ENCODE assay signal across 1 cellular context in the genomic region with DNA sequence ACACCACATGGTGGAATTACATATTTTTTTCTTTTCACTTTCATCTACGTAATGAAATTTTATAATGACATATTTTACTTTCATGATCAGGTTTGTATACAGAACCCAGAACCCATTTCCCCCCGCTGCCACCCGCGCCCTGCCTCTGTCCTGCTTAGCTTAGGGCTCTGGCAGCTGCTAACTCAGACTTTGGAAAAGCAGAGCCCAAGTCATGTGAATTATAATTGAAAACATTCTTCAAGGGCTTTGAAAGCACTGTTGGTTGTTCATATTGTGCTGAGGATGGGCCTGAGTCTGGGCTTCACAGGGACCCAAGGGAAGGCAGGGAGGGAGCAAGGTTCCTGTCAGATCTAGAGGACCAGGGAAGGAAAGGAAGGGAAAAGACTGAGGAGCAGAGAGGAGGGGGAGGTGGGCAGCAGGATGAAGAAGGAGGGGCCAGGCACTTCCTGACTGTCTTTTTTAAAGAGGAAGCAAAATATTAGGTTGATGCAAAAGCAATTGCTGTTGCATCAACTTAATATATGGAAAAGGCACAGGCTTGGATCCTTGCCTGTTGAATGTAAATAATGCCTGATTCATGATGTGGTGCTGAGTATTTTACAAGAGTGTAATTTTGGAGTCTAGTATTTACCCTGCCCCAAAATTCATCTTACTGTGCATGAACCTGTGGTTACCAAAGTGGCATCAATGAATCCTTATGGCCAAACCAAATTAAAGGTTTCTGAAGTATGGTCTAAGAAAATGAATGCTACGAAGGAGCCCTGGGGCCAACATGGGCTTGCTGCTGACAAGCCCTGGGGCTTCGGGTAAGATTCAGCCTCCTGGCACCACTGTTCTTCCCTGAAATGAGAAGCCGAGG.
TF ChIP-seq lines count a peak whose summit lies in the region.

No MANE protein-coding gene starts in this region.

TF ChIP-seq in H1, 55 proteins besides CTCF, POLR2A, EP300 and RAD21:
- TF ChIP-seq GTF2F1 (IDR thresholded peaks at IDR 0.05; ENCODE audit: borderline replicate concordance, low read depth, low read length) (no peak), TBP (IDR thresholded peaks at IDR 0.05; ENCODE audit: low read depth, low read length) (no peak), SP1 (IDR thresholded peaks at IDR 0.05; ENCODE audit: low read depth, low read length) (no peak), POU5F1 (IDR thresholded peaks at IDR 0.05; ENCODE audit: low read depth, low read length) (no peak), CBX8 (IDR thresholded peaks at IDR 0.05; ENCODE audit: borderline replicate concordance, low read depth, low read length) (no peak), KDM5A (IDR thresholded peaks at IDR 0.05; ENCODE audit: low read length) (no peak), SUZ12 (IDR thresholded peaks at IDR 0.05; ENCODE audit: low read length) (no peak), SIX5 (IDR thresholded peaks at IDR 0.05; ENCODE audit: low read depth, low read length) (no peak), KDM4A (IDR thresholded peaks at IDR 0.05; ENCODE audit: low read depth, low read length, severe bottlenecking) (no peak), BCL11A (IDR thresholded peaks at IDR 0.05; ENCODE audit: low read depth in 2 of 2, low read length in 2 of 2) (no peak), CTBP2 (IDR thresholded peaks at IDR 0.05; ENCODE audit: borderline replicate concordance, insufficient read depth, insufficient read length, low read length) (no peak), RFX5 (IDR thresholded peaks at IDR 0.05; ENCODE audit: borderline replicate concordance, low read depth, low read length) (no peak), TEAD4 (IDR thresholded peaks at IDR 0.05; ENCODE audit: low read depth, low read length) (no peak), CEBPB (IDR thresholded peaks at IDR 0.05; ENCODE audit: low read depth, low read length) (no peak)
- TF ChIP-seq, protein P1, sequence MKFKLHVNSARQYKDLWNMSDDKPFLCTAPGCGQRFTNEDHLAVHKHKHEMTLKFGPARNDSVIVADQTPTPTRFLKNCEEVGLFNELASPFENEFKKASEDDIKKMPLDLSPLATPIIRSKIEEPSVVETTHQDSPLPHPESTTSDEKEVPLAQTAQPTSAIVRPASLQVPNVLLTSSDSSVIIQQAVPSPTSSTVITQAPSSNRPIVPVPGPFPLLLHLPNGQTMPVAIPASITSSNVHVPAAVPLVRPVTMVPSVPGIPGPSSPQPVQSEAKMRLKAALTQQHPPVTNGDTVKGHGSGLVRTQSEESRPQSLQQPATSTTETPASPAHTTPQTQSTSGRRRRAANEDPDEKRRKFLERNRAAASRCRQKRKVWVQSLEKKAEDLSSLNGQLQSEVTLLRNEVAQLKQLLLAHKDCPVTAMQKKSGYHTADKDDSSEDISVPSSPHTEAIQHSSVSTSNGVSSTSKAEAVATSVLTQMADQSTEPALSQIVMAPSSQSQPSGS (IDR thresholded peaks at IDR 0.05; ENCODE audit: low read length), result no peak
